1 cellular context compared by ENCODE assay signal in the genomic region with DNA sequence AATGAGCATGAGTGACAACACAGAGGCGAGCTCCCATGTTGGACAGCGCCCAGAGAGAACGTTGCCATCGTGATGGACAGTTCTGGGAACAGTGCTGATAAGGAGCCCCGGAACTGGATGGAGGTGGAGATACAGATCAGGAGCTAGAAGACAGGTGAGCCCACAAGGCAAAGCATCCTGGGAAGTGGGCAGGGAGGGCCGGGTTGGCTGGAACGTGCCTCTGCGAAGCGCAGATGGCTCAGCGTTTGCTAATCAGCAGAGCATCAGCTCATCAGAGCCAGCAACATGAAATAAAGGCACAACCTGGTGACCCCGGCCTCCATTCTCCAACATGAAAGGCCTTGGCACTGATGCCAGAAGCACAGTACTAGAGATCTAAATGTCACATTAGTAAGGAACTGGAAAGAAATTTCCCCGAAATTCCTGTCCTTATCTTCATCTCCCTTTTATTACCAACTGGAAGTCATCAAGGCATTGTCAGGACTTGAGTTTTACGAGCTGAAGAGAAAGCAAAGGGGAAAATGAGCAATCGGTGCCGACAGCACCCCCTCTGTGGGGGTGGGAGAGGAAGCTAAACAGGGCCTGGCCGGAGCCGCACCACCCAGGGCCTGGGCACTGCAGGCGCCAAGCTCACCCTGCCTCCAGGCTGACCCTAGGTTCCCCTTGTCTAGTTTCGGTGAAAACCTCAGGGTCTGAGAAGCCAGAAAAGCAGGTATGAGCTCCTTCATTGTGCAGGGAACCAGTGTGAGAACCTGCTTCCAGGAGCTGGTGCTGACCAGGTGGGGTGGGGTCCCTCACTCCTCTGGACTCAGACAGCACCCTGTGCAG.
TF ChIP-seq lines count a peak whose summit lies in the region.

No MANE protein-coding gene starts in this region.

TF ChIP-seq in SK-N-SH, 30 proteins besides CTCF, POLR2A, EP300 and RAD21 (continued from another document):
- no peak for TF ChIP-seq SIN3A (IDR thresholded peaks at IDR 0.05; ENCODE audit: borderline replicate concordance, low read depth, low read length)
- no peak for TF ChIP-seq EZH2phosphoT487 (IDR thresholded peaks at IDR 0.05; ENCODE audit: borderline replicate concordance, low read depth)
- TF ChIP-seq FOSL2 (IDR thresholded peaks at IDR 0.05; ENCODE audit: borderline replicate concordance, low read depth) = no peak
- no peak for TF ChIP-seq TEAD4 (IDR thresholded peaks at IDR 0.05; ENCODE audit: borderline replicate concordance, insufficient read depth)
- no peak for TF ChIP-seq RFX5 (IDR thresholded peaks at IDR 0.05; ENCODE audit: low read length)
- no peak for TF ChIP-seq GABPA (IDR thresholded peaks at IDR 0.05; ENCODE audit: low read depth)
- no peak for TF ChIP-seq MXI1 (IDR thresholded peaks at IDR 0.05; ENCODE audit: low read depth, low read length)
- TF ChIP-seq MEF2A (IDR thresholded peaks at IDR 0.05; ENCODE audit: borderline replicate concordance, low read depth) = no peak
- TF ChIP-seq, protein P1, sequence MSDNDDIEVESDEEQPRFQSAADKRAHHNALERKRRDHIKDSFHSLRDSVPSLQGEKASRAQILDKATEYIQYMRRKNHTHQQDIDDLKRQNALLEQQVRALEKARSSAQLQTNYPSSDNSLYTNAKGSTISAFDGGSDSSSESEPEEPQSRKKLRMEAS (IDR thresholded peaks at IDR 0.05; ENCODE audit: low read depth) = no peak
- TF ChIP-seq PBX3 (IDR thresholded peaks at IDR 0.05) = no peak
- peak; percentile 31 for TF ChIP-seq TCF12 (IDR thresholded peaks at IDR 0.05)
- TF ChIP-seq, protein P2, sequence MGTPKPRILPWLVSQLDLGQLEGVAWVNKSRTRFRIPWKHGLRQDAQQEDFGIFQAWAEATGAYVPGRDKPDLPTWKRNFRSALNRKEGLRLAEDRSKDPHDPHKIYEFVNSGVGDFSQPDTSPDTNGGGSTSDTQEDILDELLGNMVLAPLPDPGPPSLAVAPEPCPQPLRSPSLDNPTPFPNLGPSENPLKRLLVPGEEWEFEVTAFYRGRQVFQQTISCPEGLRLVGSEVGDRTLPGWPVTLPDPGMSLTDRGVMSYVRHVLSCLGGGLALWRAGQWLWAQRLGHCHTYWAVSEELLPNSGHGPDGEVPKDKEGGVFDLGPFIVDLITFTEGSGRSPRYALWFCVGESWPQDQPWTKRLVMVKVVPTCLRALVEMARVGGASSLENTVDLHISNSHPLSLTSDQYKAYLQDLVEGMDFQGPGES (IDR thresholded peaks at IDR 0.05; ENCODE audit: low read depth, low read length) = no peak
- no peak for TF ChIP-seq YY1 (IDR thresholded peaks at IDR 0.05; ENCODE audit: low read depth)
- no peak for TF ChIP-seq RCOR1 (IDR thresholded peaks at IDR 0.05; ENCODE audit: low read length)
- TF ChIP-seq GATA2 (CRISPR knock-in tag; IDR thresholded peaks at IDR 0.05) = peak; percentile 70
